In the genomic region with DNA sequence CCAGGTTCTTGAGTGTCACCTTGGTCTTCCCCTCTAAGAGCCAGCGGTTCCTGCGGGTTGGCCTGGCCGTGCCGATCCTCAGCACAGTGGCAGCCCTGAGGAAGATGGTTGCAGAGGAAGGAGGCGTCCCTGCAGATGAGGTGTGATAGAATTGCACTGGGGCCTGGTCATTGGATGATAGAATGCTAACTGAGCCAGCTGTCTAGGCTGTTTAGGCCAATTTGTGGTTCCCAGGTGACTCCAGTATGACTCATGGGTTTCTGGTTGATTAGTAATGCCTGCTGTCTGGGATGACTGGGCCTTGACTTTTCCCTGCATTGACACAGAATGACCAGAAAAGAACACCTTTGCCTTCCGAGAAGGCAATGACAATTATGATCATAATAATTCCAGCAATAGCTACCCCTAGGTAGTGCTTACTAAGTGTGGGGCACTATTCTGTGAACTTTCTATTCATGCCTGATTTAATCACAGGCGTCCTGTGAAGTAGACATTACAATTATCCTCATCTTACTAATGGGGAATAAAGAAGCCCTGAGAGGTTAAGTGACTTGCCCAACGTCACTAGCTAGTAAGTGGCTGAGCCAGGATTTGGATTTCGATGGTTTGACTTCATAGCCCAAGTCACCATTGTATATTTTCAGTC, we compare ENCODE assay signal across 12 cellular contexts. TPM values are rescaled to one million over a fixed set of nuclear protein-coding genes. Genes with fewer than 3 reads are reported as not detected.
A peak's percentile ranks its signal among the peaks of the same experiment; 100 is the strongest.
DNase-seq lines count a peak whose midpoint lies in the region; ATAC-seq, FAIRE-seq and TF ChIP-seq lines count a peak whose summit lies in the region.
"Had no signal": no experiment of that assay in that cellular context is flagged by ENCODE, and none has a peak within 500 bp of the region (broad histone marks: within the 10 kb centered on the region; RNA-seq: fewer than 3 reads in every experiment).

No MANE protein-coding gene starts in this region.

- no peak for TF ChIP-seq CTCF in natural killer cell (IDR thresholded peaks at IDR 0.05)
- no peak for TF ChIP-seq CTCF in epithelial cell of esophagus (IDR thresholded peaks at IDR 0.05; ENCODE audit: insufficient read depth, low read depth, low read length, missing control alignments)

- intact Hi-C loops in natural killer cell (cut with micrococcal nuclease) = no loop called here

- peaks cover 4% of the 10 kb centered on the region for H3K9me3 Mint-ChIP-seq in natural killer cell treated with Interleukin-12 subunit alpha and Interleukin-12 subunit beta and Interleukin-15 and Interleukin-18, amount 100 ng/mL, for 72 hours
- H3K9me3 Mint-ChIP-seq in natural killer cell = no peaks in the 10 kb centered on the region
- H3K9me3 Mint-ChIP-seq in stimulated activated naive CD8-positive, alpha-beta T cell treated with anti-CD3 and anti-CD28 coated beads, Interleukin-15, amount 100 ng/mL, for 72 hours = peaks cover 0 to 6% of the 10 kb centered on the region in 2 donors

- H3K27ac Mint-ChIP-seq in natural killer cell treated with Interleukin-12 subunit alpha and Interleukin-12 subunit beta and Interleukin-15 and Interleukin-18, amount 100 ng/mL, for 72 hours = peak overlapping the region in 1 of 2 donors; percentile 37
- H3K27ac Mint-ChIP-seq in natural killer cell = no peak overlapping the region
- no peak overlapping the region for H3K27ac Mint-ChIP-seq in stimulated activated naive CD8-positive, alpha-beta T cell treated with anti-CD3 and anti-CD28 coated beads, Interleukin-15, amount 100 ng/mL, for 72 hours
- H3K27ac Mint-ChIP-seq: activated naive CD4-positive, alpha-beta T cell treated with anti-CD3 and anti-CD28 coated beads, Interleukin-2, amount 50 U/mL, for 24 hours; CD4-positive, CD25-positive, alpha-beta regulatory T cell; T-helper 1 cell treated with Interleukin-12 subunit alpha and Interleukin-12 subunit beta and Interleukin-4 antibody, amounts not matched to agents 30 μg/mL and 1 μg/mL, for 36 hours had no signal

- no peak for DNase-seq in natural killer cell treated with Interleukin-12 subunit alpha and Interleukin-12 subunit beta and Interleukin-15 and Interleukin-18, amount 100 ng/mL, for 72 hours (ENCODE audit: low spot score)
- DNase-seq in natural killer cell (no peak), HTR-8/SVneo (ENCODE audit: insufficient read length, low spot score) (peak; percentile 26), epithelial cell of esophagus (ENCODE audit: low read depth) (peak; percentile 99), NCI-H524 treated with DMSO at 0.1 percent for 48 hours (lab: John Stamatoyannopoulos, UW) (no peak)
- peak in 1 of 2 donors; percentile 38 for DNase-seq in stimulated activated naive CD8-positive, alpha-beta T cell treated with anti-CD3 and anti-CD28 coated beads, Interleukin-15, amount 100 ng/mL, for 72 hours
- DNase-seq: NCI-H2029 treated with DMSO at 0.1 percent for 48 hours had no signal

- H3K4me3 Mint-ChIP-seq in natural killer cell treated with Interleukin-12 subunit alpha and Interleukin-12 subunit beta and Interleukin-15 and Interleukin-18, amount 100 ng/mL, for 72 hours = no peak overlapping the region
- no peak overlapping the region for H3K4me3 Mint-ChIP-seq in natural killer cell
- no peak overlapping the region for H3K4me3 Mint-ChIP-seq in stimulated activated naive CD8-positive, alpha-beta T cell treated with anti-CD3 and anti-CD28 coated beads, Interleukin-15, amount 100 ng/mL, for 72 hours
- H3K4me3 Mint-ChIP-seq: activated naive CD4-positive, alpha-beta T cell treated with anti-CD3 and anti-CD28 coated beads, Interleukin-2, amount 50 U/mL, for 24 hours; T-helper 1 cell treated with Interleukin-12 subunit alpha and Interleukin-12 subunit beta and Interleukin-4 antibody, amounts not matched to agents 30 μg/mL and 1 μg/mL, for 36 hours had no signal

- H3K4me3 ChIP-seq in epithelial cell of esophagus (ENCODE audit: low read length) = no peak overlapping the region

- FAIRE-seq in HTR-8/SVneo (lab: Jason Lieb, UNC) = no peak

- peaks cover 8% of the 10 kb centered on the region for H3K36me3 Mint-ChIP-seq in natural killer cell treated with Interleukin-12 subunit alpha and Interleukin-12 subunit beta and Interleukin-15 and Interleukin-18, amount 100 ng/mL, for 72 hours
- peaks cover 9% of the 10 kb centered on the region for H3K36me3 Mint-ChIP-seq in natural killer cell
- H3K36me3 Mint-ChIP-seq: CD4-positive, CD25-positive, alpha-beta regulatory T cell had no signal

- H3K27me3 Mint-ChIP-seq in natural killer cell treated with Interleukin-12 subunit alpha and Interleukin-12 subunit beta and Interleukin-15 and Interleukin-18, amount 100 ng/mL, for 72 hours = no peaks in the 10 kb centered on the region
- no peaks in the 10 kb centered on the region for H3K27me3 Mint-ChIP-seq in natural killer cell (ENCODE audit: low read depth in 2 of 2)
- no peaks in the 10 kb centered on the region for H3K27me3 Mint-ChIP-seq in stimulated activated naive CD8-positive, alpha-beta T cell treated with anti-CD3 and anti-CD28 coated beads, Interleukin-15, amount 100 ng/mL, for 72 hours
- H3K27me3 Mint-ChIP-seq: CD4-positive, CD25-positive, alpha-beta regulatory T cell had no signal

- ATAC-seq in natural killer cell treated with Interleukin-12 subunit alpha and Interleukin-12 subunit beta and Interleukin-15 and Interleukin-18, amount 100 ng/mL, for 72 hours = peak; percentile 67 to 69
- ATAC-seq in natural killer cell (no peak), GM19467 (IDR thresholded peaks at IDR 0.05; ENCODE audit: unreplicated experiment) (no peak), GM19023 (IDR thresholded peaks at IDR 0.05; ENCODE audit: unreplicated experiment) (no peak)
- peak; percentile 95 for ATAC-seq in stimulated activated naive CD8-positive, alpha-beta T cell treated with anti-CD3 and anti-CD28 coated beads, Interleukin-15, amount 100 ng/mL, for 72 hours

- H3K4me1 Mint-ChIP-seq in natural killer cell treated with Interleukin-12 subunit alpha and Interleukin-12 subunit beta and Interleukin-15 and Interleukin-18, amount 100 ng/mL, for 72 hours (ENCODE audit: low read depth in 2 of 2) = no peaks in the 10 kb centered on the region
- no peaks in the 10 kb centered on the region for H3K4me1 Mint-ChIP-seq in natural killer cell
- no peaks in the 10 kb centered on the region for H3K4me1 Mint-ChIP-seq in stimulated activated naive CD8-positive, alpha-beta T cell treated with anti-CD3 and anti-CD28 coated beads, Interleukin-15, amount 100 ng/mL, for 72 hours
- H3K4me1 Mint-ChIP-seq: activated naive CD4-positive, alpha-beta T cell treated with anti-CD3 and anti-CD28 coated beads, Interleukin-2, amount 50 U/mL, for 24 hours; CD4-positive, CD25-positive, alpha-beta regulatory T cell had no signal

RNA-seq across cellular contexts. Expression of a gene that starts 31.5 kb away (rescaled TPM):
- under 1 TPM; 0.59 to 0.95 TPM for total RNA-seq in natural killer cell treated with Interleukin-12 subunit alpha and Interleukin-12 subunit beta and Interleukin-15 and Interleukin-18, amount 100 ng/mL, for 72 hours
- 1 to 10 TPM; 3.0 to 9.3 (median 4.2) TPM for total RNA-seq in natural killer cell
- total RNA-seq: CD4-positive, CD25-positive, alpha-beta regulatory T cell had no signal

Comparison
In these comparisons a context has a peak if more than half of its experiments do, and no peak if none do; other contexts are left out.
1. ATAC-seq: peak in natural killer cell treated with Interleukin-12 subunit alpha and Interleukin-12 subunit beta and Interleukin-15 and Interleukin-18, amount 100 ng/mL, for 72 hours (2 of 2) and stimulated activated naive CD8-positive, alpha-beta T cell treated with anti-CD3 and anti-CD28 coated beads, Interleukin-15, amount 100 ng/mL, for 72 hours (single experiment); none in natural killer cell (0 of 3), GM19467 (single experiment) and GM19023 (single experiment).
2. DNase-seq: peak in HTR-8/SVneo (single experiment) and epithelial cell of esophagus (single experiment); none in natural killer cell treated with Interleukin-12 subunit alpha and Interleukin-12 subunit beta and Interleukin-15 and Interleukin-18, amount 100 ng/mL, for 72 hours (single experiment), natural killer cell (single experiment) and NCI-H524 treated with DMSO at 0.1 percent for 48 hours (single experiment).